Comparison of ENCODE assay signal across 12 cellular contexts in genomic region chr9:136403915-136404800, GRCh38. TPM values are rescaled to one million over a fixed set of nuclear protein-coding genes. Genes with fewer than 3 reads are reported as not detected.
DNase-seq lines count a peak whose midpoint lies in the region; ATAC-seq and TF ChIP-seq lines count a peak whose summit lies in the region.
"Had no signal": no experiment of that assay in that cellular context is flagged by ENCODE, and none has a peak within 500 bp of the region (broad histone marks: within the 10 kb centered on the region; RNA-seq: fewer than 3 reads in every experiment).

No MANE protein-coding gene starts in this region.

- peaks cover 3% of the 10 kb centered on the region for H3K27me3 Mint-ChIP-seq in activated T-helper 1 cell treated with anti-CD3 and anti-CD28 coated beads, Interleukin-12 subunit alpha, Interleukin-12 subunit beta, Interleukin-2, Interleukin-4 antibody, amounts not matched to agents 30 ng/mL and 10 ng/mL and 1 ng/mL, durations not matched to agents 14 hours and 24 hours and 36 hours (ENCODE audit: insufficient read depth)
- H3K27me3 Mint-ChIP-seq in neural progenitor cell (ENCODE audit: insufficient read depth, low read depth), result peaks cover 16% of the 10 kb centered on the region

- peaks cover under 1% of the 10 kb centered on the region for H3K4me1 ChIP-seq in neural progenitor cell
- peaks cover 5% of the 10 kb centered on the region for H3K4me1 ChIP-seq in BE2C

- peaks cover 38% of the 10 kb centered on the region for H3K4me1 Mint-ChIP-seq in activated T-helper 1 cell treated with anti-CD3 and anti-CD28 coated beads, Interleukin-12 subunit alpha, Interleukin-12 subunit beta, Interleukin-2, Interleukin-4 antibody, amounts not matched to agents 30 ng/mL and 10 ng/mL and 1 ng/mL, durations not matched to agents 14 hours and 24 hours and 36 hours (ENCODE audit: low read depth)
- peaks cover 13% of the 10 kb centered on the region for H3K4me1 Mint-ChIP-seq in neural progenitor cell

- peaks cover 55% of the 10 kb centered on the region for H3K36me3 Mint-ChIP-seq in activated T-helper 1 cell treated with anti-CD3 and anti-CD28 coated beads, Interleukin-12 subunit alpha, Interleukin-12 subunit beta, Interleukin-2, Interleukin-4 antibody, amounts not matched to agents 30 ng/mL and 10 ng/mL and 1 ng/mL, durations not matched to agents 14 hours and 24 hours and 36 hours (ENCODE audit: low read depth)
- peaks cover 18% of the 10 kb centered on the region for H3K36me3 Mint-ChIP-seq in neural progenitor cell

- H3K79me2 ChIP-seq in neural progenitor cell (ENCODE audit: low read depth), result peaks cover 16% of the 10 kb centered on the region

- DNase-seq in GM06990 (ENCODE audit: extremely low read depth, insufficient read length) (no peak), NOMO-1 treated with DMSO at 0.1 percent for 48 hours (lab: John Stamatoyannopoulos, UW; ENCODE audit: unreplicated experiment) (peak; percentile 65), neural progenitor cell (ENCODE audit: low spot score) (no peak), NCI-H526 (lab: John Stamatoyannopoulos, UW) (no peak), BE2C (no peak), Right ventricle myocardium superior (no peak), ureter (ENCODE audit: low spot score) (no peak)
- DNase-seq in activated T-helper 1 cell treated with anti-CD3 and anti-CD28 coated beads, Interleukin-12 subunit alpha, Interleukin-12 subunit beta, Interleukin-2, Interleukin-4 antibody, amounts not matched to agents 30 ng/mL and 10 ng/mL and 1 ng/mL, durations not matched to agents 14 hours and 24 hours and 36 hours (ENCODE audit: low spot score), result peak; percentile 40
- DNase-seq: lower lobe of right lung, SIG-M5 had no signal

- H3F3A ChIP-seq in neural progenitor cell (ENCODE audit: low read depth), result peaks cover 18% of the 10 kb centered on the region

- intact Hi-C loops in activated T-helper 1 cell treated with anti-CD3 and anti-CD28 coated beads, Interleukin-12 subunit alpha, Interleukin-12 subunit beta, Interleukin-2, Interleukin-4 antibody, amounts not matched to agents 30 ng/mL and 10 ng/mL and 1 ng/mL, durations not matched to agents 14 hours and 24 hours and 36 hours (cut with micrococcal nuclease), result loop anchor here (5.0 kb wide), 1 partner anchor 497 kb away; the partner anchor contains the start of gene CAMSAP1
- intact Hi-C loops in Right ventricle myocardium superior (cut with DNase I), result no loop called here

- H3K9me3 ChIP-seq in neural progenitor cell (ENCODE audit: low read depth) (no peaks in the 10 kb centered on the region), BE2C (no peaks in the 10 kb centered on the region)
- H3K9me3 ChIP-seq: gastroesophageal sphincter, lower lobe of right lung had no signal

- H3K4me3 ChIP-seq in GM06990 (replicated peaks; ENCODE audit: low read depth, low read length) (peak overlapping the region; percentile 11), neural progenitor cell (no peak overlapping the region), BE2C (ENCODE audit: low read depth, low read length) (no peak overlapping the region)
- H3K4me3 ChIP-seq: coronary artery, gastroesophageal sphincter, lower lobe of right lung had no signal

- H3K27ac Mint-ChIP-seq in activated T-helper 1 cell treated with anti-CD3 and anti-CD28 coated beads, Interleukin-12 subunit alpha, Interleukin-12 subunit beta, Interleukin-2, Interleukin-4 antibody, amounts not matched to agents 30 ng/mL and 10 ng/mL and 1 ng/mL, durations not matched to agents 14 hours and 24 hours and 36 hours, result peak overlapping the region; percentile 79
- no peak overlapping the region for H3K27ac Mint-ChIP-seq in neural progenitor cell

- no peak overlapping the region for H3K27ac ChIP-seq in neural progenitor cell
- H3K27ac ChIP-seq: coronary artery, gastroesophageal sphincter, lower lobe of right lung had no signal

- no peak for ATAC-seq in Right ventricle myocardium superior (ENCODE audit: poor library complexity)
- ATAC-seq: gastroesophageal sphincter, lower lobe of right lung had no signal

- peaks cover 18% of the 10 kb centered on the region for H3K36me3 ChIP-seq in GM06990 (ENCODE audit: control insufficient read depth, insufficient read depth, low read length)
- H3K36me3 ChIP-seq in neural progenitor cell, result peaks cover 3% of the 10 kb centered on the region
- H3K36me3 ChIP-seq in BE2C, result peaks cover 66% of the 10 kb centered on the region

- H3K4me2 ChIP-seq in neural progenitor cell, result no peak overlapping the region

- H3K4me3 Mint-ChIP-seq in activated T-helper 1 cell treated with anti-CD3 and anti-CD28 coated beads, Interleukin-12 subunit alpha, Interleukin-12 subunit beta, Interleukin-2, Interleukin-4 antibody, amounts not matched to agents 30 ng/mL and 10 ng/mL and 1 ng/mL, durations not matched to agents 14 hours and 24 hours and 36 hours, result peak overlapping the region; percentile 65
- peak overlapping the region; percentile 53 for H3K4me3 Mint-ChIP-seq in neural progenitor cell

- H3K27me3 ChIP-seq in GM06990 (replicated peaks; ENCODE audit: control insufficient read depth, insufficient read depth, low read length), result no peaks in the 10 kb centered on the region
- H3K27me3 ChIP-seq in neural progenitor cell, result no peaks in the 10 kb centered on the region
- H3K27me3 ChIP-seq in BE2C, result no peaks in the 10 kb centered on the region
- H3K27me3 ChIP-seq: gastroesophageal sphincter had no signal

- TF ChIP-seq CTCF in GM06990 (IDR thresholded peaks at IDR 0.05; ENCODE audit: insufficient read depth, low read length, poor library complexity, severe bottlenecking) (no peak), neural progenitor cell (IDR thresholded peaks at IDR 0.05) (no peak), BE2C (IDR thresholded peaks at IDR 0.05; ENCODE audit: low read depth, low read length) (no peak)

- H3K9ac ChIP-seq in neural progenitor cell, result no peak overlapping the region

- H3K9me3 Mint-ChIP-seq in activated T-helper 1 cell treated with anti-CD3 and anti-CD28 coated beads, Interleukin-12 subunit alpha, Interleukin-12 subunit beta, Interleukin-2, Interleukin-4 antibody, amounts not matched to agents 30 ng/mL and 10 ng/mL and 1 ng/mL, durations not matched to agents 14 hours and 24 hours and 36 hours, result no peaks in the 10 kb centered on the region
- no peaks in the 10 kb centered on the region for H3K9me3 Mint-ChIP-seq in neural progenitor cell

- no peak overlapping the region for H2AFZ ChIP-seq in neural progenitor cell (replicated peaks)

- peaks cover 13% of the 10 kb centered on the region for H4K20me1 ChIP-seq in neural progenitor cell (ENCODE audit: low read depth)

RNA-seq across cellular contexts. Expression of gene SNAPC4, which starts 4.2 kb away (rescaled TPM):
- total RNA-seq in activated T-helper 1 cell treated with anti-CD3 and anti-CD28 coated beads, Interleukin-12 subunit alpha, Interleukin-12 subunit beta, Interleukin-2, Interleukin-4 antibody, amounts not matched to agents 30 ng/mL and 10 ng/mL and 1 ng/mL, durations not matched to agents 14 hours and 24 hours and 36 hours, result 26.7 TPM in 2 replicates
- total RNA-seq in neural progenitor cell (ENCODE audit: low replicate concordance) (6.8 and 16.5 TPM in 2 replicates), Right ventricle myocardium superior (3.3 TPM), ureter (14.0 TPM)
- polyA plus RNA-seq in BE2C (2012; ENCODE audit: insufficient read depth, insufficient read length, low read depth), result 56.9 TPM

RNA-seq across cellular contexts. Expression of gene ENTR1, which starts 6.3 kb away (rescaled TPM):
- 50.0 and 54.5 TPM in 2 replicates for total RNA-seq in activated T-helper 1 cell treated with anti-CD3 and anti-CD28 coated beads, Interleukin-12 subunit alpha, Interleukin-12 subunit beta, Interleukin-2, Interleukin-4 antibody, amounts not matched to agents 30 ng/mL and 10 ng/mL and 1 ng/mL, durations not matched to agents 14 hours and 24 hours and 36 hours
- total RNA-seq in neural progenitor cell (ENCODE audit: low replicate concordance), result 34.9 and 52.3 TPM in 2 replicates
- 253 TPM for polyA plus RNA-seq in BE2C (2012; ENCODE audit: insufficient read depth, insufficient read length, low read depth)
- 23.3 TPM for total RNA-seq in Right ventricle myocardium superior
- 50.1 TPM for total RNA-seq in ureter

RNA-seq across cellular contexts. Expression of gene PMPCA, which starts 6.3 kb away (rescaled TPM):
- total RNA-seq in activated T-helper 1 cell treated with anti-CD3 and anti-CD28 coated beads, Interleukin-12 subunit alpha, Interleukin-12 subunit beta, Interleukin-2, Interleukin-4 antibody, amounts not matched to agents 30 ng/mL and 10 ng/mL and 1 ng/mL, durations not matched to agents 14 hours and 24 hours and 36 hours, result 104 and 114 TPM in 2 replicates
- total RNA-seq in neural progenitor cell (ENCODE audit: low replicate concordance) (51.3 and 65.3 TPM in 2 replicates), Right ventricle myocardium superior (80.2 TPM), ureter (51.2 TPM)
- 145 TPM for polyA plus RNA-seq in BE2C (2012; ENCODE audit: insufficient read depth, insufficient read length, low read depth)

RNA-seq across cellular contexts. Expression of gene CARD9, which starts 30.7 kb away (rescaled TPM):
- 7.1 and 7.2 TPM in 2 replicates for total RNA-seq in activated T-helper 1 cell treated with anti-CD3 and anti-CD28 coated beads, Interleukin-12 subunit alpha, Interleukin-12 subunit beta, Interleukin-2, Interleukin-4 antibody, amounts not matched to agents 30 ng/mL and 10 ng/mL and 1 ng/mL, durations not matched to agents 14 hours and 24 hours and 36 hours
- 0.96 TPM in 1 of 2 replicates, not detected in the other for total RNA-seq in neural progenitor cell (ENCODE audit: low replicate concordance)
- polyA plus RNA-seq in BE2C (2012; ENCODE audit: insufficient read depth, insufficient read length, low read depth), result 47.9 TPM
- 0.78 TPM for total RNA-seq in Right ventricle myocardium superior
- total RNA-seq in ureter, result 11.5 TPM

RNA-seq across cellular contexts. Expression of gene INPP5E, which starts 35.5 kb away (rescaled TPM):
- total RNA-seq in activated T-helper 1 cell treated with anti-CD3 and anti-CD28 coated beads, Interleukin-12 subunit alpha, Interleukin-12 subunit beta, Interleukin-2, Interleukin-4 antibody, amounts not matched to agents 30 ng/mL and 10 ng/mL and 1 ng/mL, durations not matched to agents 14 hours and 24 hours and 36 hours, result 19.7 and 20.0 TPM in 2 replicates
- total RNA-seq in neural progenitor cell (ENCODE audit: low replicate concordance) (8.8 and 23.6 TPM in 2 replicates), Right ventricle myocardium superior (10.5 TPM), ureter (13.5 TPM)
- polyA plus RNA-seq in BE2C (2012; ENCODE audit: insufficient read depth, insufficient read length, low read depth), result 27.6 TPM

Comparison
In these comparisons a context has a peak if more than half of its experiments do, and no peak if none do; other contexts are left out.
1. DNase-seq: peak in NOMO-1 treated with DMSO at 0.1 percent for 48 hours (single experiment) and activated T-helper 1 cell treated with anti-CD3 and anti-CD28 coated beads, Interleukin-12 subunit alpha, Interleukin-12 subunit beta, Interleukin-2, Interleukin-4 antibody, amounts not matched to agents 30 ng/mL and 10 ng/mL and 1 ng/mL, durations not matched to agents 14 hours and 24 hours and 36 hours (single experiment); none in GM06990 (single experiment), neural progenitor cell (single experiment), NCI-H526 (0 of 2), BE2C (single experiment), Right ventricle myocardium superior (single experiment) and ureter (single experiment).